8 cellular contexts compared by ENCODE assay signal in genomic region chr9:136483589-136484152, GRCh38. TPM values are rescaled to one million over a fixed set of nuclear protein-coding genes. Genes with fewer than 3 reads are reported as not detected.
DNase-seq lines count a peak whose midpoint lies in the region; ATAC-seq and TF ChIP-seq lines count a peak whose summit lies in the region.

No MANE protein-coding gene starts in this region.

- TF ChIP-seq CTCF in BJ (IDR thresholded peaks at IDR 0.05; ENCODE audit: insufficient read depth, low read depth, low read length): no peak

- intact Hi-C loops in left colon (cut with DNase I, micrococcal nuclease): loop anchor here in 1 of 2 donors (2.0 kb wide), 1 partner anchor 147 kb away; no protein-coding TSS in a partner anchor

- DNase-seq in BJ (ENCODE audit: low read depth): peak; percentile 37
- peak; percentile 97 for DNase-seq in GM19238 (ENCODE audit: insufficient read length, low spot score)
- peak; percentile 64 for DNase-seq in NCI-H510A (lab: John Stamatoyannopoulos, UW)
- peak; percentile 88 to 93 for DNase-seq in activated CD4-positive, alpha-beta T cell treated with anti-CD3 and anti-CD28 coated beads for 4 hours
- DNase-seq in left colon: peak; percentile 89 to 95
- peak; percentile 92 to 96 for DNase-seq in stimulated activated CD4-positive, alpha-beta T cell treated with anti-CD3 and anti-CD28 coated beads, Interleukin-1b, Interleukin-23, amount 100 ng/mL, for 4 hours (ENCODE audit: low read depth in 2 of 2)

- H3K27me3 ChIP-seq in BJ (ENCODE audit: control insufficient read depth, insufficient read depth, low read length): no peaks in the 10 kb centered on the region

- CTCF ChIA-PET in BJ (lab: Yijun Ruan, JAX): interaction anchor here (1.0 to 9.0 kb wide), 19 partner anchors 10 to 202 kb away, joined by 3 to 385 read pairs (median 6); no protein-coding TSS in a partner anchor

- POLR2A ChIA-PET in BJ (lab: Charles Lee): no interaction called here

- ATAC-seq in HG03432 (IDR thresholded peaks at IDR 0.05; ENCODE audit: unreplicated experiment) (peak; percentile 57), left colon (peak; percentile 56)

- H3K27ac ChIP-seq in cingulate gyrus (ENCODE audit: low read depth, low read length): peak overlapping the region; percentile 100

- H3K36me3 ChIP-seq in BJ (ENCODE audit: control insufficient read depth, insufficient read depth, low read length): peaks cover 2% of the 10 kb centered on the region

- H3K4me3 ChIP-seq in BJ (ENCODE audit: low read depth, low read length): peak overlapping the region; percentile 70

RNA-seq across cellular contexts. Expression of gene SEC16A, which starts 0.8 kb away (rescaled TPM):
- polyA plus RNA-seq in BJ (2011; rRNA removed): 15.5 and 24.4 TPM in 2 replicates
- 25.5 and 43.2 TPM in 2 replicates for polyA minus RNA-seq in BJ (2011; rRNA and poly(A)+ RNA removed)
- 10 to 100 TPM; 64.2 to 82.4 TPM for total RNA-seq in left colon

RNA-seq across cellular contexts. Expression of gene INPP5E, which starts 44.0 kb away (rescaled TPM):
- polyA plus RNA-seq in BJ (2011; rRNA removed): 3.7 and 5.6 TPM in 2 replicates
- 3.6 and 4.2 TPM in 2 replicates for polyA minus RNA-seq in BJ (2011; rRNA and poly(A)+ RNA removed)
- total RNA-seq in left colon: 10 to 100 TPM; 10.5 to 11.0 TPM

Comparison
In these comparisons a context has a peak if more than half of its experiments do, and no peak if none do; other contexts are left out.
1. Peak in every context shown above with its lines: DNase-seq, ATAC-seq, H3K4me3 ChIP-seq and H3K27ac ChIP-seq.
2. DNase-seq: peak in every context shown above with its lines; median percentile 97 in GM19238; 94 in stimulated activated CD4-positive, alpha-beta T cell treated with anti-CD3 and anti-CD28 coated beads, Interleukin-1b, Interleukin-23, amount 100 ng/mL, for 4 hours; 92 in left colon; 90 in activated CD4-positive, alpha-beta T cell treated with anti-CD3 and anti-CD28 coated beads for 4 hours; 64 in NCI-H510A; 37 in BJ.